ENCODE assay signal across 16 cellular contexts in the genomic region with DNA sequence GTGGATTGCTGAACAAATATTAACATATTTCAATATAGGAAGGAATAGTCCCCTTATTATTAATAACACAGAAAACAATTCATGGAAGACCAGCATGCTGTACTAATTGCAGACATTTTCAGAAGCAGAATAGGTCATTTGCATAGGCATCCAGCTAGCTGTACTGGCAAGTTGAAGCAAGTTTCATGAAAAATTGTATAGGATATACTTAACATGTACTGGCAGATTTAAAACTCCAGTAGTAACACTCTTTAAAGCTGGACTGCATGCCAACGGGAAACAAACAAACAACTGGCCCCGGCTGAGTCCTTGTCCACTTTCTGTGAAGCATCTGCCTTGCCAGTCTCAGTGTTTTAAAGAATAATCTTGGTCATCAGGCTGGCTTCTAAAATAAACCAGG.
"Had no signal": no experiment of that assay in that cellular context is flagged by ENCODE, and none has a peak within 500 bp of the region (broad histone marks: within the 10 kb centered on the region; RNA-seq: fewer than 3 reads in every experiment).

No MANE protein-coding gene starts in this region.

- H3K4me1 ChIP-seq: tibial artery had no signal

- H3K4me3 Mint-ChIP-seq: brain; central memory CD8-positive, alpha-beta T cell; nephron progenitor cell; T-cell had no signal

- H3K27me3 Mint-ChIP-seq: brain; central memory CD8-positive, alpha-beta T cell; T-cell had no signal

- H3K27ac ChIP-seq: coronary artery, spleen, tibial artery had no signal

- H3K36me3 ChIP-seq: spleen, tibial artery had no signal

- ATAC-seq: left ventricle myocardium superior, sciatic nerve, T-cell had no signal

- H3K27ac Mint-ChIP-seq: activated naive CD4-positive, alpha-beta T cell treated with anti-CD3 and anti-CD28 coated beads, Interleukin-2, amount 50 U/mL, for 72 hours; brain; nephron progenitor cell had no signal

- H3K9me3 Mint-ChIP-seq: activated naive CD4-positive, alpha-beta T cell treated with anti-CD3 and anti-CD28 coated beads, Interleukin-2, amount 50 U/mL, for 72 hours; brain; central memory CD8-positive, alpha-beta T cell; T-cell had no signal

- H3K27me3 ChIP-seq: spleen, tibial artery had no signal

- DNase-seq: activated gamma-delta T cell; effector CD4-positive, alpha-beta T cell; foreskin melanocyte; kidney glomerular epithelial cell; left ventricle myocardium superior; nephron progenitor cell; psoas muscle; spleen; T-cell; T-helper 9 cell; tibial artery had no signal

- H3K4me3 ChIP-seq: coronary artery, psoas muscle, spleen, tibial artery had no signal

- H3K9me3 ChIP-seq: psoas muscle, spleen, tibial artery had no signal

- H3K36me3 Mint-ChIP-seq: activated naive CD4-positive, alpha-beta T cell treated with anti-CD3 and anti-CD28 coated beads, Interleukin-2, amount 50 U/mL, for 72 hours; brain; T-cell had no signal
